19 cellular contexts compared by ENCODE assay signal in genomic region chr1:22975694-22976093, GRCh38. TPM values are rescaled to one million over a fixed set of nuclear protein-coding genes. Genes with fewer than 3 reads are reported as not detected.
DNase-seq lines count a peak whose midpoint lies in the region; ATAC-seq, FAIRE-seq and TF ChIP-seq lines count a peak whose summit lies in the region.
"Had no signal": no experiment of that assay in that cellular context is flagged by ENCODE, and none has a peak within 500 bp of the region (broad histone marks: within the 10 kb centered on the region; RNA-seq: fewer than 3 reads in every experiment).

No MANE protein-coding gene starts in this region.

- no peak overlapping the region for H2BK5ac ChIP-seq in IMR-90 (ENCODE audit: low read depth, low read length, poor library complexity, severe bottlenecking)

- H3K23ac ChIP-seq in IMR-90 (ENCODE audit: low read depth, low read length) = no peak overlapping the region

- H2AFZ ChIP-seq in IMR-90 (replicated peaks; ENCODE audit: low read length, poor library complexity) = peak overlapping the region; percentile 44

- TF ChIP-seq CTCF in IMR-90 (conservative IDR thresholded peaks at IDR 0.05; ENCODE audit: low read depth, low read length) = no peak
- TF ChIP-seq CTCF in bronchial epithelial cell (IDR thresholded peaks at IDR 0.05; ENCODE audit: insufficient read depth, low read length, severe bottlenecking) = no peak
- TF ChIP-seq CTCF in right atrium auricular region (IDR thresholded peaks at IDR 0.05) = no peak
- TF ChIP-seq CTCF in GM13977 (IDR thresholded peaks at IDR 0.05; ENCODE audit: extremely low read depth, insufficient read depth, missing control alignments) = no peak

- H3K27me3 ChIP-seq in IMR-90 (ENCODE audit: control insufficient read depth, insufficient read depth, low read length) (peaks cover 34% of the 10 kb centered on the region), bronchial epithelial cell (ENCODE audit: control insufficient read depth, insufficient read depth, low read length) (no peaks in the 10 kb centered on the region), right atrium auricular region (no peaks in the 10 kb centered on the region)
- H3K27me3 ChIP-seq: cardiac muscle cell, ovary had no signal

- no peak for TF ChIP-seq POLR2A in IMR-90 (IDR thresholded peaks at IDR 0.05; ENCODE audit: low read depth, low read length)

- no peaks in the 10 kb centered on the region for H3K36me3 ChIP-seq in IMR-90 (ENCODE audit: control insufficient read depth, insufficient read depth, low read length)
- H3K36me3 ChIP-seq in bronchial epithelial cell (ENCODE audit: control insufficient read depth, insufficient read depth, low read length) = no peaks in the 10 kb centered on the region
- H3K36me3 ChIP-seq in right atrium auricular region = no peaks in the 10 kb centered on the region
- H3K36me3 ChIP-seq: cardiac muscle cell, left lung, ovary had no signal

- H3K18ac ChIP-seq in IMR-90 (ENCODE audit: low read depth, low read length) = no peak overlapping the region

- peak overlapping the region; percentile 20 for H2AK9ac ChIP-seq in IMR-90 (replicated peaks; ENCODE audit: low read depth, low read length, poor library complexity)

- no peaks in the 10 kb centered on the region for H4K20me1 ChIP-seq in IMR-90 (ENCODE audit: insufficient read depth, low read length)

- in situ Hi-C loops in IMR-90 (cut with MboI; ENCODE audit: low sequenced_read_pairs) (loop anchor here (5.0 to 25.0 kb wide), 4 partner anchors 212 to 662 kb away; partner anchors contain the start of gene E2F2), GM13977 (cut with MboI; ENCODE audit: low pct_unique_long_range_greater_than_20kb, low sequenced_read_pairs, unreplicated experiment) (loop anchor here (5.0 kb wide), 1 partner anchor 212 kb away; no protein-coding TSS in a partner anchor)

- no peak overlapping the region for H4K8ac ChIP-seq in IMR-90 (ENCODE audit: low read depth in 2 of 2, low read length in 2 of 2)

- H2BK15ac ChIP-seq in IMR-90 (ENCODE audit: low read depth, low read length) = 0 out of 3 replicates have a peak overlapping the region, but pooled peaks have one; percentile 19

- intact Hi-C loops in IMR-90 (cut with micrococcal nuclease) = loop anchor here (1.0 to 10.0 kb wide), 7 partner anchors 97 to 659 kb away; no protein-coding TSS in a partner anchor

- no peak overlapping the region for H3K4me3 ChIP-seq in IMR-90 (ENCODE audit: insufficient read depth, low read depth, low read length)
- H3K4me3 ChIP-seq in bronchial epithelial cell (ENCODE audit: low read depth, low read length) = no peak overlapping the region
- no peak overlapping the region for H3K4me3 ChIP-seq in right atrium auricular region
- H3K4me3 ChIP-seq: cardiac muscle cell, left lung, ovary had no signal

- TF ChIP-seq RAD21 in IMR-90 (IDR thresholded peaks at IDR 0.05; ENCODE audit: low read length) = no peak

- FAIRE-seq in bronchial epithelial cell (lab: Jason Lieb, UNC) = no peak

- H2BK20ac ChIP-seq in IMR-90 (ENCODE audit: low read depth, low read length) = no peak overlapping the region

- H4K91ac ChIP-seq in IMR-90 (ENCODE audit: insufficient read depth, low read depth, low read length) = no peak overlapping the region

- DNase-seq in AG08395 (ENCODE audit: low spot score) (peak; percentile 38), IMR-90 (peak; percentile 13), bronchial epithelial cell (ENCODE audit: low read depth) (peak; percentile 12), iris pigment epithelial cell (ENCODE audit: low read depth) (peak; percentile 42), right atrium auricular region (ENCODE audit: low spot score) (no peak), NK-92 (lab: John Stamatoyannopoulos, UW; ENCODE audit: unreplicated experiment) (no peak), GM13977 (ENCODE audit: low spot score) (no peak)

- peak overlapping the region; percentile 21; the same call in 1 of the 2 replicates for H3K4ac ChIP-seq in IMR-90 (ENCODE audit: low read depth, low read length)

- H3K9me3 ChIP-seq in IMR-90 (ENCODE audit: control insufficient read depth, insufficient read depth, low read length) (no peaks in the 10 kb centered on the region), right atrium auricular region (no peaks in the 10 kb centered on the region)
- H3K9me3 ChIP-seq: left lung, ovary had no signal

- ATAC-seq in IMR-90 (ENCODE audit: low read depth) = no peak
- ATAC-seq in GM18511 (IDR thresholded peaks at IDR 0.05; ENCODE audit: unreplicated experiment) = no peak

- POLR2A ChIA-PET in IMR-90 (lab: Charles Lee; ENCODE audit: unreplicated experiment) = no interaction called here

- 0 out of 2 replicates have a peak overlapping the region, but pooled peaks have one; percentile 5 for H2AK5ac ChIP-seq in IMR-90 (ENCODE audit: low read depth, low read length)

- WGBS in IMR-90 (ENCODE audit: extremely low coverage in 2 of 2, insufficient read length in 1 of 2), 2 experiments = 94% methylated on average over 2 of the region's 3 CpGs; no CpG with 5 or more reads in 1 of the 2 experiments

- H3K4me2 ChIP-seq in IMR-90 (ENCODE audit: low read depth, low read length) = no peak overlapping the region

- no TSS peak for BruUV-seq in IMR-90 (replicated peaks; lab: Mats Ljungman, UMichigan)

- H3K9me1 ChIP-seq in IMR-90 (ENCODE audit: insufficient read depth, low read length) = peaks cover 6% of the 10 kb centered on the region; the same call in 1 of the 2 replicates

- no peak overlapping the region for H3K27ac ChIP-seq in IMR-90 (ENCODE audit: insufficient read depth, low read length)
- H3K27ac ChIP-seq in right atrium auricular region = no peak overlapping the region
- H3K27ac ChIP-seq: cardiac muscle cell, foreskin keratinocyte, left lung, ovary had no signal

- no peak overlapping the region for H3K56ac ChIP-seq in IMR-90 (ENCODE audit: extremely low read depth, insufficient read depth, low read length)

- no peaks in the 10 kb centered on the region for H3K79me1 ChIP-seq in IMR-90 (ENCODE audit: low read depth in 1 of 2, low read length in 2 of 2)

- H2BK120ac ChIP-seq in IMR-90 (ENCODE audit: low read depth, low read length) = no peak overlapping the region

- CTCF ChIA-PET in IMR-90 (lab: Yijun Ruan, JAX) = interaction anchor here (0.5 to 1.4 kb wide), 2 partner anchors 209 to 383 kb away, joined by 3 to 5 read pairs; no protein-coding TSS in a partner anchor

- H3K9ac ChIP-seq in IMR-90 (ENCODE audit: low read depth, low read length) = no peak overlapping the region

- no peak overlapping the region for H4K5ac ChIP-seq in IMR-90 (ENCODE audit: low read depth, low read length)

- no peaks in the 10 kb centered on the region; the same call in 1 of the 2 replicates for H3K4me1 ChIP-seq in IMR-90 (ENCODE audit: control insufficient read depth, insufficient read depth, low read length)
- H3K4me1 ChIP-seq in right atrium auricular region = no peaks in the 10 kb centered on the region
- H3K4me1 ChIP-seq: left lung had no signal

- H3K14ac ChIP-seq in IMR-90 (replicated peaks; ENCODE audit: low read depth, low read length) = no peak overlapping the region

- dilution Hi-C loops in IMR-90 (cut with HindIII; ENCODE audit: low sequenced_read_pairs, unreplicated experiment) = no loop called here

TF ChIP-seq in IMR-90, 13 proteins besides CTCF, POLR2A, EP300 and RAD21:
- TF ChIP-seq USF2 (IDR thresholded peaks at IDR 0.05; ENCODE audit: low read depth, low read length) (no peak), SMC3 (IDR thresholded peaks at IDR 0.05; ENCODE audit: low read depth, low read length) (no peak)

RNA-seq across cellular contexts. Expression of gene LACTBL1, which starts 3.0 kb away (rescaled TPM):
- total RNA-seq in IMR-90 (2012; rRNA removed) = not detected in 2 replicates
- polyA plus RNA-seq in IMR-90 (2012; rRNA removed) = not detected in 2 replicates
- not detected in 2 replicates for polyA plus RNA-seq in IMR-90 (2012; cell fraction: cytosol; rRNA removed)
- polyA plus RNA-seq in IMR-90 (2012; cell fraction: nucleus; rRNA removed; ENCODE audit: low replicate concordance) = not detected in 2 replicates
- not detected in 2 replicates for total RNA-seq in bronchial epithelial cell
- not detected for total RNA-seq in right atrium auricular region
- total RNA-seq: activated CD8-positive, alpha-beta T cell treated with anti-CD3 and anti-CD28 coated beads for 36 hours; activated naive CD8-positive, alpha-beta T cell treated with anti-CD3 and anti-CD28 coated beads for 36 hours; activated T-helper 1 cell treated with anti-CD3 and anti-CD28 coated beads, Interleukin-12 subunit alpha, Interleukin-12 subunit beta, Interleukin-2, Interleukin-4 antibody, amounts not matched to agents 30 ng/mL and 10 ng/mL and 1 ng/mL, durations not matched to agents 14 hours and 24 hours and 36 hours; cardiac muscle cell; CD8-positive, alpha-beta T cell; Daoy; foreskin keratinocyte; left lung; ovary; skeletal muscle tissue; subcutaneous adipose tissue had no signal
- polyA plus RNA-seq: cardiac muscle cell, foreskin keratinocyte, ovary had no signal

RNA-seq across cellular contexts. Expression of gene TEX46, which starts 40.0 kb away (rescaled TPM):
- total RNA-seq in IMR-90 (2012; rRNA removed) = not detected in 2 replicates
- polyA plus RNA-seq in IMR-90 (2012; rRNA removed) = not detected in 2 replicates
- not detected in 2 replicates for polyA plus RNA-seq in IMR-90 (2012; cell fraction: cytosol; rRNA removed)
- polyA plus RNA-seq in IMR-90 (2012; cell fraction: nucleus; rRNA removed; ENCODE audit: low replicate concordance) = not detected in 2 replicates
- not detected in 2 replicates for total RNA-seq in bronchial epithelial cell
- total RNA-seq in right atrium auricular region = not detected
- total RNA-seq: activated CD8-positive, alpha-beta T cell treated with anti-CD3 and anti-CD28 coated beads for 36 hours; activated naive CD8-positive, alpha-beta T cell treated with anti-CD3 and anti-CD28 coated beads for 36 hours; activated T-helper 1 cell treated with anti-CD3 and anti-CD28 coated beads, Interleukin-12 subunit alpha, Interleukin-12 subunit beta, Interleukin-2, Interleukin-4 antibody, amounts not matched to agents 30 ng/mL and 10 ng/mL and 1 ng/mL, durations not matched to agents 14 hours and 24 hours and 36 hours; cardiac muscle cell; CD8-positive, alpha-beta T cell; Daoy; foreskin keratinocyte; left lung; ovary; skeletal muscle tissue; subcutaneous adipose tissue had no signal
- polyA plus RNA-seq: cardiac muscle cell, foreskin keratinocyte, ovary had no signal

RNA-seq across cellular contexts. Expression of gene KDM1A, which starts 43.6 kb away (rescaled TPM):
- total RNA-seq in IMR-90 (2012; rRNA removed) (104 and 148 TPM in 2 replicates), bronchial epithelial cell (69.8 and 71.1 TPM in 2 replicates), right atrium auricular region (10 to 100 TPM; 28.2 to 34.9 TPM)
- polyA plus RNA-seq in IMR-90 (2012; rRNA removed) = 54.9 and 58.7 TPM in 2 replicates
- polyA plus RNA-seq in IMR-90 (2012; cell fraction: cytosol; rRNA removed) = 41.1 and 81.9 TPM in 2 replicates
- 37.7 and 93.7 TPM in 2 replicates for polyA plus RNA-seq in IMR-90 (2012; cell fraction: nucleus; rRNA removed; ENCODE audit: low replicate concordance)

Comparison
In these comparisons a context has a peak if more than half of its experiments do, and no peak if none do; other contexts are left out.
1. DNase-seq: peak in AG08395 (single experiment), IMR-90 (single experiment), bronchial epithelial cell (single experiment) and iris pigment epithelial cell (single experiment); none in right atrium auricular region (single experiment), NK-92 (single experiment) and GM13977 (single experiment).